13 cellular contexts compared by ENCODE assay signal in genomic region chr4:110130578-110131358, GRCh38.
"Had no signal": no experiment of that assay in that cellular context is flagged by ENCODE, and none has a peak within 500 bp of the region (broad histone marks: within the 10 kb centered on the region; RNA-seq: fewer than 3 reads in every experiment).

No MANE protein-coding gene starts in this region.

- H3K9me3 Mint-ChIP-seq: activated CD8-positive, alpha-beta T cell treated with anti-CD3 and anti-CD28 coated beads for 36 hours; activated naive CD8-positive, alpha-beta T cell treated with anti-CD3 and anti-CD28 coated beads, Interleukin-2, amount 50 U/mL, for 24 hours; stimulated activated effector memory CD8-positive, alpha-beta T cell treated with anti-CD3 and anti-CD28 coated beads, Interleukin-12 subunit alpha, Interleukin-12 subunit beta, amount 100 ng/mL, for 72 hours had no signal

- DNase-seq: activated CD4-positive, alpha-beta T cell treated with anti-CD3 and anti-CD28 coated beads for 4 hours; activated CD8-positive, alpha-beta memory T cell treated with anti-CD3 and anti-CD28 coated beads, Interleukin-2, amount 50 U/mL, for 4 hours; activated CD8-positive, alpha-beta T cell treated with anti-CD3 and anti-CD28 coated beads for 36 hours; activated naive CD4-positive, alpha-beta T cell; activated naive CD8-positive, alpha-beta T cell treated with anti-CD3 and anti-CD28 coated beads, Interleukin-2, amount 50 U/mL, for 24 hours; central memory CD4-positive, alpha-beta T cell; glutamatergic neuron; left lung; pancreas; SW 1271 had no signal

- H3K4me3 Mint-ChIP-seq: activated CD8-positive, alpha-beta T cell treated with anti-CD3 and anti-CD28 coated beads for 36 hours; activated naive CD8-positive, alpha-beta T cell treated with anti-CD3 and anti-CD28 coated beads, Interleukin-2, amount 50 U/mL, for 24 hours; stimulated activated effector memory CD8-positive, alpha-beta T cell treated with anti-CD3 and anti-CD28 coated beads, Interleukin-12 subunit alpha, Interleukin-12 subunit beta, amount 100 ng/mL, for 72 hours had no signal

- H3K27me3 ChIP-seq: left lung, pancreas, SJSA1, tibial nerve had no signal

- ATAC-seq: activated CD8-positive, alpha-beta T cell treated with anti-CD3 and anti-CD28 coated beads for 36 hours; activated naive CD8-positive, alpha-beta T cell treated with anti-CD3 and anti-CD28 coated beads, Interleukin-2, amount 50 U/mL, for 24 hours; left lung; pancreas; stimulated activated effector memory CD8-positive, alpha-beta T cell treated with anti-CD3 and anti-CD28 coated beads, Interleukin-12 subunit alpha, Interleukin-12 subunit beta, amount 100 ng/mL, for 72 hours had no signal

- H3K4me3 ChIP-seq: left lung, pancreas, SJSA1, tibial nerve had no signal

- H3K4me1 ChIP-seq: left lung, SJSA1, tibial nerve had no signal

- H3K9me3 ChIP-seq: left lung, pancreas, SJSA1, tibial nerve had no signal

- H3K27me3 Mint-ChIP-seq: activated CD8-positive, alpha-beta T cell treated with anti-CD3 and anti-CD28 coated beads for 36 hours; activated naive CD8-positive, alpha-beta T cell treated with anti-CD3 and anti-CD28 coated beads, Interleukin-2, amount 50 U/mL, for 24 hours had no signal

- H3K36me3 ChIP-seq: left lung, pancreas, tibial nerve had no signal

- H3K27ac Mint-ChIP-seq: activated CD8-positive, alpha-beta T cell treated with anti-CD3 and anti-CD28 coated beads for 36 hours; activated naive CD8-positive, alpha-beta T cell treated with anti-CD3 and anti-CD28 coated beads, Interleukin-2, amount 50 U/mL, for 24 hours had no signal

- H3K27ac ChIP-seq: left lung, pancreas, SJSA1, tibial nerve had no signal
